Comparison of ENCODE assay signal across 8 cellular contexts in genomic region chr10:46028584-46029570, GRCh38. TPM values are rescaled to one million over a fixed set of nuclear protein-coding genes. Genes with fewer than 3 reads are reported as not detected.
DNase-seq lines count a peak whose midpoint lies in the region; ATAC-seq and TF ChIP-seq lines count a peak whose summit lies in the region.

No MANE protein-coding gene starts in this region.

- peaks cover 37% of the 10 kb centered on the region for H3K4me1 Mint-ChIP-seq in activated T-helper 17 cell treated with anti-CD3 and anti-CD28 coated beads, Interleukin-2, amount 50 U/mL, for 72 hours

- peaks cover 39% of the 10 kb centered on the region for H3K36me3 Mint-ChIP-seq in activated T-helper 17 cell treated with anti-CD3 and anti-CD28 coated beads, Interleukin-2, amount 50 U/mL, for 72 hours (ENCODE audit: low read depth)

- H3K27ac Mint-ChIP-seq in activated T-helper 17 cell treated with anti-CD3 and anti-CD28 coated beads, Interleukin-2, amount 50 U/mL, for 72 hours = peak overlapping the region; percentile 94

- ATAC-seq in HG02798 (IDR thresholded peaks at IDR 0.05; ENCODE audit: poor library complexity, unreplicated experiment) (peak; percentile 45), aorta (ENCODE audit: low FRiP score) (no peak)
- no peak for ATAC-seq in activated T-helper 17 cell treated with anti-CD3 and anti-CD28 coated beads, Interleukin-2, amount 50 U/mL, for 72 hours (replicated peaks)

- no peaks in the 10 kb centered on the region for H3K9me3 ChIP-seq in prostate gland
- no peaks in the 10 kb centered on the region for H3K9me3 ChIP-seq in aorta (ENCODE audit: control insufficient read depth, low read length)

- no peaks in the 10 kb centered on the region; the same call in none of the 2 replicates for H3K36me3 ChIP-seq in GM06990 (ENCODE audit: control insufficient read depth, insufficient read depth, low read length)
- H3K36me3 ChIP-seq in prostate gland = no peaks in the 10 kb centered on the region
- no peaks in the 10 kb centered on the region for H3K36me3 ChIP-seq in aorta (ENCODE audit: control insufficient read depth in 1 of 2, insufficient read depth in 2 of 2, low read length in 1 of 2)

- H3K4me1 ChIP-seq in prostate gland (replicated peaks) = no peaks in the 10 kb centered on the region
- H3K4me1 ChIP-seq in aorta (ENCODE audit: control insufficient read depth in 1 of 2, insufficient read depth in 2 of 2, low read length in 2 of 2) = peaks cover 2 to 8% of the 10 kb centered on the region in 2 donors

- H3K27ac ChIP-seq in prostate gland (peak overlapping the region; percentile 91 to 95), aorta (ENCODE audit: low read depth in 1 of 2, low read length in 2 of 2) (no peak overlapping the region)

- H3K4me3 Mint-ChIP-seq in activated T-helper 17 cell treated with anti-CD3 and anti-CD28 coated beads, Interleukin-2, amount 50 U/mL, for 72 hours = peak overlapping the region; percentile 90

- TF ChIP-seq POLR2A in prostate gland (IDR thresholded peaks at IDR 0.05) = no peak

- H3K27me3 Mint-ChIP-seq in activated T-helper 17 cell treated with anti-CD3 and anti-CD28 coated beads, Interleukin-2, amount 50 U/mL, for 72 hours = no peaks in the 10 kb centered on the region

- intact Hi-C loops in prostate gland (cut with DNase I) = no loop called here
- intact Hi-C loops in aorta (cut with DNase I) = loop anchor here in 1 of 2 donors (10.0 kb wide), 1 partner anchor 54 kb away; the partner anchor contains the start of gene TIMM23

- TF ChIP-seq CTCF in GM06990 (IDR thresholded peaks at IDR 0.05; ENCODE audit: insufficient read depth, low read length, poor library complexity, severe bottlenecking) (peak; percentile 72), prostate gland (IDR thresholded peaks at IDR 0.05) (peak in 3 of 4 experiments; percentile 39 to 69 (median 56))

- in situ Hi-C loops in ACHN (cut with HindIII; ENCODE audit: low pct_ligation_motif_present, low pct_unique_long_range_greater_than_20kb, low sequenced_read_pairs) = no loop called here

- DNase-seq in ACHN (peak; percentile 91), GM06990 (ENCODE audit: extremely low read depth, insufficient read length) (peak; percentile 23), NCI-H2196 treated with DMSO at 0.1 percent for 48 hours (lab: John Stamatoyannopoulos, UW; ENCODE audit: unreplicated experiment) (peak; percentile 8), germinal center (ENCODE audit: low spot score) (peak; percentile 56), prostate gland (ENCODE audit: low spot score) (no peak), aorta (no peak)

- peak overlapping the region; percentile 78 for H3K4me3 ChIP-seq in GM06990 (replicated peaks; ENCODE audit: low read depth, low read length)
- peak overlapping the region; percentile 75 to 80 for H3K4me3 ChIP-seq in prostate gland
- H3K4me3 ChIP-seq in aorta (ENCODE audit: low read length in 2 of 2) = peak overlapping the region in 1 of 2 donors; percentile 78

- H3K27me3 ChIP-seq in GM06990 (replicated peaks; ENCODE audit: control insufficient read depth, insufficient read depth, low read length) (no peaks in the 10 kb centered on the region), prostate gland (replicated peaks; ENCODE audit: insufficient read depth) (no peaks in the 10 kb centered on the region), aorta (ENCODE audit: control insufficient read depth in 1 of 2, insufficient read depth in 2 of 2, low read length in 1 of 2) (no peaks in the 10 kb centered on the region)

- WGBS in prostate gland = 22% methylated on average over 7 of the region's 7 CpGs
- WGBS in aorta, 2 donors = 26 to 29% methylated on average over 7 of the region's 7 CpGs

- no peaks in the 10 kb centered on the region for H3K9me3 Mint-ChIP-seq in activated T-helper 17 cell treated with anti-CD3 and anti-CD28 coated beads, Interleukin-2, amount 50 U/mL, for 72 hours

RNA-seq across cellular contexts. Expression of gene NCOA4, which starts 1.5 kb away (rescaled TPM):
- total RNA-seq in activated T-helper 17 cell treated with anti-CD3 and anti-CD28 coated beads, Interleukin-2, amount 50 U/mL, for 72 hours = 100 to 1,000 TPM in 1 of 2 donors, 10 to 100 TPM in 1; 74.0 to 114 TPM
- total RNA-seq in prostate gland (100 to 1,000 TPM; 131 to 434 TPM), aorta (100 to 1,000 TPM in 1 of 2 donors, 10 to 100 TPM in 1; 92.4 to 120 TPM)
- polyA plus RNA-seq in aorta = 100 to 1,000 TPM in 1 of 2 donors, 10 to 100 TPM in 1; 54.3 to 108 TPM

RNA-seq across cellular contexts. Expression of gene MSMB, which starts 17.2 kb away (rescaled TPM):
- total RNA-seq in activated T-helper 17 cell treated with anti-CD3 and anti-CD28 coated beads, Interleukin-2, amount 50 U/mL, for 72 hours = not detected
- 1,000 to 10,000 TPM; 1,381 to 2,749 TPM for total RNA-seq in prostate gland
- total RNA-seq in aorta = not detected
- polyA plus RNA-seq in aorta = not detected

RNA-seq across cellular contexts. Expression of gene TIMM23, which starts 56.6 kb away (rescaled TPM):
- total RNA-seq in activated T-helper 17 cell treated with anti-CD3 and anti-CD28 coated beads, Interleukin-2, amount 50 U/mL, for 72 hours = 10 to 100 TPM; 32.0 to 86.0 TPM
- total RNA-seq in prostate gland = 10 to 100 TPM; 60.8 to 93.5 TPM
- 10 to 100 TPM; 32.2 to 32.8 TPM for total RNA-seq in aorta
- polyA plus RNA-seq in aorta = 10 to 100 TPM; 39.4 to 42.7 TPM

Comparison
In these comparisons a context has a peak if more than half of its experiments do, and no peak if none do; other contexts are left out.
1. DNase-seq: peak in ACHN (single experiment), GM06990 (single experiment), NCI-H2196 treated with DMSO at 0.1 percent for 48 hours (single experiment) and germinal center (single experiment); none in prostate gland (single experiment) and aorta (0 of 2).
2. H3K27ac ChIP-seq: peak in prostate gland (2 of 2); none in aorta (0 of 2).
3. RNA of gene MSMB, which starts 17.2 kb away (total RNA-seq): 1,381 to 2,749 TPM in prostate gland; not detected in activated T-helper 17 cell treated with anti-CD3 and anti-CD28 coated beads, Interleukin-2, amount 50 U/mL, for 72 hours and not detected in aorta; every median in the first group is over 1,000 times any median in the second.